In the genomic region with DNA sequence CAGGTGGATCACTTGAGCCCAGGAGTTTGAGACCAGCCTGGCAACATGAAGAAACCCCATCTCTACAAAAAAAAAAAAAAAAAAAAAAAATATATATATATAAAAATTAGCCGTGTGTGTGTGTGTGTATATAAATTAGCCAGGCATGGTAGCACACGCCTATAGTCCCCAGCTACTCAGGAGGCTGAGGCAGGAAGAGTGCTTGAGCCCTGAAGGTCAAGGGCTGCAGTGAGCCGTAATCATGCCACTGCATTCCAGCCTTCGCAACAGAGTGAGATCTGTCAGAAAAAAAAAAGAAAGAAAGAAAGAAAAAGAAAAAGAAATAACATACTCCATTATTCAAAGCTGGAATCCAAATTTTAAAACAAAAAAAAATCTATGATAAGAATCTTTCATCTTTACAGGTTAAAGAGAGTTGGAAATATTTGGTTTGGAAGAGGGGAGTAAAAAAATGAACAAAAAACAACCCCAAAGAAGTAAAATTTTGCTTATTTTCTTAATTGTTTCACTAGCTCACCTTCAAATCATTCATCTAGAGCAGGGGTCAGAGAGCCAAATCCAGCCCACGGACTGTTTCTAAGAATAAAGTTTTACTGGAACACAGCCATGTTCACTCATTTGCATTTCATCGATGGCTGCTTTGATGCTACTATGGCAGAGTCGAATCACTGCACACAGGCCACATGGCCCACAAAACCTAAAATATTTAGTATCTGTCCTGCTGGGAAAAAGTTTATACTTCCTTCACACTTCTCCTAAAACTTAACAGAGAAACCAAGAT, we compare ENCODE assay signal across 23 cellular contexts.
A peak's percentile ranks its signal among the peaks of the same experiment; 100 is the strongest.
DNase-seq lines count a peak whose midpoint lies in the region; ATAC-seq and TF ChIP-seq lines count a peak whose summit lies in the region.
"Had no signal": no experiment of that assay in that cellular context is flagged by ENCODE, and none has a peak within 500 bp of the region (broad histone marks: within the 10 kb centered on the region; RNA-seq: fewer than 3 reads in every experiment).

No MANE protein-coding gene starts in this region.

- no peaks in the 10 kb centered on the region for H3K4me1 Mint-ChIP-seq in stimulated activated naive CD8-positive, alpha-beta T cell treated with anti-CD3 and anti-CD28 coated beads, Interleukin-15, Interleukin-2, amounts not matched to agents 100 ng/mL and 50 ng/mL, for 24 hours (ENCODE audit: low read depth)
- H3K4me1 Mint-ChIP-seq in stimulated activated naive CD8-positive, alpha-beta T cell treated with anti-CD3 and anti-CD28 coated beads, Interleukin-15, amount 100 ng/mL, for 72 hours: no peaks in the 10 kb centered on the region
- peaks cover 4% of the 10 kb centered on the region; the same call in 1 of the 2 replicates for H3K4me1 Mint-ChIP-seq in HFFc6 (ENCODE audit: low read depth)

- H3K4me3 Mint-ChIP-seq in stimulated activated naive CD8-positive, alpha-beta T cell treated with anti-CD3 and anti-CD28 coated beads, Interleukin-15, Interleukin-2, amounts not matched to agents 100 ng/mL and 50 ng/mL, for 24 hours: no peak overlapping the region
- H3K4me3 Mint-ChIP-seq in stimulated activated naive CD8-positive, alpha-beta T cell treated with anti-CD3 and anti-CD28 coated beads, Interleukin-15, amount 100 ng/mL, for 72 hours: no peak overlapping the region
- H3K4me3 Mint-ChIP-seq in HFFc6: no peak overlapping the region
- H3K4me3 Mint-ChIP-seq: CD4-positive, alpha-beta T cell; GM23338 had no signal

- intact Hi-C loops in left ventricle myocardium superior (cut with micrococcal nuclease): no loop called here

- no peaks in the 10 kb centered on the region for H3K9me3 Mint-ChIP-seq in stimulated activated naive CD8-positive, alpha-beta T cell treated with anti-CD3 and anti-CD28 coated beads, Interleukin-15, Interleukin-2, amounts not matched to agents 100 ng/mL and 50 ng/mL, for 24 hours
- H3K9me3 Mint-ChIP-seq in stimulated activated naive CD8-positive, alpha-beta T cell treated with anti-CD3 and anti-CD28 coated beads, Interleukin-15, amount 100 ng/mL, for 72 hours: no peaks in the 10 kb centered on the region
- no peaks in the 10 kb centered on the region for H3K9me3 Mint-ChIP-seq in HFFc6
- H3K9me3 Mint-ChIP-seq: CD4-positive, alpha-beta T cell; GM23338 had no signal

- H3K4me3 ChIP-seq in fibroblast of mammary gland (ENCODE audit: control insufficient read depth, low read depth, low read length): no peak overlapping the region
- H3K4me3 ChIP-seq: BLaER1 treated with 17β-estradiol and CSF1 and Interleukin-3, amounts not matched to agents 10 nM and 100 nM; GM23338; SJSA1 had no signal

- no peak for DNase-seq in stimulated activated naive CD8-positive, alpha-beta T cell treated with anti-CD3 and anti-CD28 coated beads, Interleukin-15, amount 100 ng/mL, for 72 hours
- DNase-seq in fibroblast of mammary gland (ENCODE audit: low read depth) (peak; percentile 17), left ventricle myocardium superior (no peak), HFFc6 (no peak), amniotic stem cell (lab: John Stamatoyannopoulos, UW) (no peak), ecto neural progenitor cell (ENCODE audit: low spot score) (no peak)
- DNase-seq: CD4-positive, alpha-beta T cell; DMS53; HCEC 1CT; NCI-H1092; NCI-H1436 treated with DMSO at 0.1 percent for 48 hours; NCI-H187 treated with DMSO at 0.1 percent for 48 hours; NCI-H2171 treated with DMSO at 0.1 percent for 48 hours; NCI-H446; NCI-H526; NCI-H82; NK-92 treated with Interleukin-12 subunit alpha and Interleukin-12 subunit beta, amount 100 ng/mL, for 24 hours; PC-3 had no signal

- no peaks in the 10 kb centered on the region for H3K27me3 Mint-ChIP-seq in stimulated activated naive CD8-positive, alpha-beta T cell treated with anti-CD3 and anti-CD28 coated beads, Interleukin-15, Interleukin-2, amounts not matched to agents 100 ng/mL and 50 ng/mL, for 24 hours
- no peaks in the 10 kb centered on the region for H3K27me3 Mint-ChIP-seq in stimulated activated naive CD8-positive, alpha-beta T cell treated with anti-CD3 and anti-CD28 coated beads, Interleukin-15, amount 100 ng/mL, for 72 hours
- no peaks in the 10 kb centered on the region for H3K27me3 Mint-ChIP-seq in HFFc6 (ENCODE audit: insufficient read depth)
- H3K27me3 Mint-ChIP-seq: CD4-positive, alpha-beta T cell had no signal

- no peak for ATAC-seq in stimulated activated naive CD8-positive, alpha-beta T cell treated with anti-CD3 and anti-CD28 coated beads, Interleukin-15, amount 100 ng/mL, for 72 hours
- ATAC-seq in left ventricle myocardium superior (peak; percentile 76), HG03135 (IDR thresholded peaks at IDR 0.05; ENCODE audit: unreplicated experiment) (no peak)
- ATAC-seq: GM23338, PC-3 had no signal

- peak overlapping the region; percentile 9 for H3K27ac Mint-ChIP-seq in stimulated activated naive CD8-positive, alpha-beta T cell treated with anti-CD3 and anti-CD28 coated beads, Interleukin-15, Interleukin-2, amounts not matched to agents 100 ng/mL and 50 ng/mL, for 24 hours
- H3K27ac Mint-ChIP-seq in stimulated activated naive CD8-positive, alpha-beta T cell treated with anti-CD3 and anti-CD28 coated beads, Interleukin-15, amount 100 ng/mL, for 72 hours: peak overlapping the region in 1 of 2 donors; percentile 68
- H3K27ac Mint-ChIP-seq in HFFc6: no peak overlapping the region
- H3K27ac Mint-ChIP-seq: CD4-positive, alpha-beta T cell; GM23338 had no signal

- H3K36me3 Mint-ChIP-seq in stimulated activated naive CD8-positive, alpha-beta T cell treated with anti-CD3 and anti-CD28 coated beads, Interleukin-15, Interleukin-2, amounts not matched to agents 100 ng/mL and 50 ng/mL, for 24 hours (ENCODE audit: low read depth): peaks cover 54% of the 10 kb centered on the region
- peaks cover 35% of the 10 kb centered on the region for H3K36me3 Mint-ChIP-seq in HFFc6 (ENCODE audit: low read depth)

- TF ChIP-seq CTCF in fibroblast of mammary gland (conservative IDR thresholded peaks at IDR 0.05; ENCODE audit: control insufficient read depth, insufficient read depth, low read depth, low read length): no peak
- TF ChIP-seq CTCF in HFFc6 (IDR thresholded peaks at IDR 0.05): no peak
